Comparison of ENCODE assay signal across 9 cellular contexts in the genomic region with DNA sequence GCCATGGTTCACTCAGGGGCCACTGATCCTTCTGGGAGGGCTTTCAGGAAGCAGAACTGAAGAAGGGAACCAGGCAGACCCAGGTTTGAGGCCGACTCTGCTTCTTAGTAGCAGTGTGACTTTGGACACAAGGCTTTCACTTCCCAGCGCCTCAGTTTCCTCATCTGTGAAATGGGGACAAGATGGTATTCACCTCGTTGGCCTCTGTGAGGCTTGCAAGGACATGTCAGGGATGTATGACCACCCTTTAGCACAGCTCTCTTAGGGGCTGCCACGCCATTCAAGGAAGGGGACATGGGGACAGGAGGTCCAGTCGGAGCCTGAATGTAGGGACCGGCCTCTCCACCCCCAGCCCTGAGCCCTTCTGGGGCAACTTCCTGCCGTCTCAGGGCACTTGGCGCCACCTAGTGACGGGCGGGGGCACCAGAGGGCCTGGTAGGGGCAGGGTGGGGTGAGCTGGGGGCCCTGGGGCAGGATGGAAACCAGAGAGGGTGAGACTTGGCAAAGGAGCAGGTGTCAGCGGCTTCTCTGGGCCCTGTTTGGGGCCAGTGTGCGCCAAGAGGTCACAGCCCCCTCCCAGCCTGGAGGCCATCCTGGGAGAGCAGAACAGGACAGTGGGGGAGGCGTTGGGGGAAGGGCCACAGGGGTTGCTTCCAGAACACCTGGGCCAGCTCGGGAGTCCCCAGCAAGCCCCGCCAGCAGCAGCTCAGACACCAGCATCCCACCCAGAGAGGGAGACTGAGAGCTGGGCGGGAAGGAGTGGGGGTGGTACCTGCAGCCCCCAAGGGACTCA.
DNase-seq lines count a peak whose midpoint lies in the region; ATAC-seq and TF ChIP-seq lines count a peak whose summit lies in the region.
"Had no signal": no experiment of that assay in that cellular context is flagged by ENCODE, and none has a peak within 500 bp of the region (broad histone marks: within the 10 kb centered on the region; RNA-seq: fewer than 3 reads in every experiment).

No MANE protein-coding gene starts in this region.

- H3K4me1 ChIP-seq in BLaER1 treated with 17β-estradiol and CSF1 and Interleukin-3, amounts not matched to agents 10 nM and 100 nM = peaks cover 21 to 72% (median 53%) of the 10 kb centered on the region in 10 experiments
- H3K4me1 ChIP-seq in HCT116 (ENCODE audit: control insufficient read depth in 1 of 2, insufficient read depth in 2 of 2, low read length in 2 of 2) = no peaks in the 10 kb centered on the region

- H3K36me3 ChIP-seq in BLaER1 treated with 17β-estradiol and CSF1 and Interleukin-3, amounts not matched to agents 10 nM and 100 nM = no peaks in the 10 kb centered on the region
- H3K36me3 ChIP-seq in HCT116 (ENCODE audit: control insufficient read depth in 1 of 2, insufficient read depth in 2 of 2, low read length in 2 of 2) (no peaks in the 10 kb centered on the region), kidney epithelial cell (ENCODE audit: control insufficient read depth, insufficient read depth, low read length) (no peaks in the 10 kb centered on the region)

- H3K4me1 Mint-ChIP-seq in activated naive CD8-positive, alpha-beta T cell treated with anti-CD3 and anti-CD28 coated beads, Interleukin-2, amount 10 ng/mL, durations not matched to agents 7 days and 5 days = peaks cover 5% of the 10 kb centered on the region

- H3K79me2 ChIP-seq in HCT116 (ENCODE audit: insufficient read depth, low read length) = no peaks in the 10 kb centered on the region

- peak overlapping the region in 9 of 11 experiments; percentile 19 to 56 (median 32); a peak in 12 of 22 replicates for H3K9ac ChIP-seq in BLaER1 treated with 17β-estradiol and CSF1 and Interleukin-3, amounts not matched to agents 10 nM and 100 nM
- H3K9ac ChIP-seq in HCT116 (ENCODE audit: low read length) = no peak overlapping the region

- H4K20me1 ChIP-seq in BLaER1 treated with 17β-estradiol and CSF1 and Interleukin-3, amounts not matched to agents 10 nM and 100 nM = peaks cover 0 to 18% (median 0%) of the 10 kb centered on the region in 11 experiments; a peak in 6 of 22 replicates
- H4K20me1 ChIP-seq in HCT116 (ENCODE audit: insufficient read depth) = no peaks in the 10 kb centered on the region

- DNase-seq in HCT116 (ENCODE audit: low read depth, low spot score) (no peak), SW480 (ENCODE audit: low spot score) (peak; percentile 53), kidney epithelial cell (ENCODE audit: low read depth) (no peak), G401 (ENCODE audit: low spot score) (no peak)
- peak; percentile 84 for DNase-seq in activated naive CD8-positive, alpha-beta T cell treated with anti-CD3 and anti-CD28 coated beads, Interleukin-2, amount 10 ng/mL, durations not matched to agents 7 days and 5 days
- DNase-seq in stimulated activated CD8-positive, alpha-beta memory T cell treated with anti-CD3 and anti-CD28 coated beads, Interleukin-15, amount 100 ng/mL, for 48 hours (ENCODE audit: low read depth in 2 of 2) = peak; percentile 52 to 54

- in situ Hi-C loops in G401 (cut with HindIII; ENCODE audit: low sequenced_read_pairs) = no loop called here

- BruUV-seq in HCT116 (replicated peaks; lab: Mats Ljungman, UMichigan) = no TSS peak

- POLR2A ChIA-PET in HCT116 (lab: Charles Lee) = no interaction called here
- POLR2A ChIA-PET in activated naive CD8-positive, alpha-beta T cell treated with anti-CD3 and anti-CD28 coated beads, Interleukin-2, amount 10 ng/mL, durations not matched to agents 7 days and 5 days (lab: Charles Lee) = no interaction called here

- TF ChIP-seq CTCF in HCT116 (IDR thresholded peaks at IDR 0.05 in 2 of 3, conservative IDR thresholded peaks at IDR 0.05 in 1 of 3; ENCODE audit: borderline replicate concordance in 1 of 3, insufficient read depth in 1 of 3, low read depth in 2 of 3, low read length in 2 of 3) (peak in 2 of 3 experiments; percentile 67 to 86; a peak in 5 of 6 replicates), kidney epithelial cell (IDR thresholded peaks at IDR 0.05; ENCODE audit: insufficient read depth, low read length, poor library complexity, severe bottlenecking) (peak; percentile 88)

- no peak overlapping the region for H3K27ac Mint-ChIP-seq in activated naive CD8-positive, alpha-beta T cell treated with anti-CD3 and anti-CD28 coated beads, Interleukin-2, amount 10 ng/mL, durations not matched to agents 7 days and 5 days
- H3K27ac Mint-ChIP-seq: IgD-negative memory B cell had no signal

- H3K27me3 ChIP-seq in BLaER1 treated with 17β-estradiol and CSF1 and Interleukin-3, amounts not matched to agents 10 nM and 100 nM = peaks cover 19 to 61% (median 44%) of the 10 kb centered on the region in 11 experiments
- no peaks in the 10 kb centered on the region for H3K27me3 ChIP-seq in HCT116 (ENCODE audit: insufficient read depth, low read length)
- peaks cover 13% of the 10 kb centered on the region for H3K27me3 ChIP-seq in kidney epithelial cell (ENCODE audit: control insufficient read depth, insufficient read depth, low read length)

- H3K9me2 ChIP-seq in HCT116 (ENCODE audit: insufficient read depth) = no peaks in the 10 kb centered on the region

- peaks cover 19% of the 10 kb centered on the region for H3K27me3 Mint-ChIP-seq in activated naive CD8-positive, alpha-beta T cell treated with anti-CD3 and anti-CD28 coated beads, Interleukin-2, amount 10 ng/mL, durations not matched to agents 7 days and 5 days

- CTCF ChIA-PET in HCT116 (lab: Charles Lee) = interaction anchor here (1.3 to 2.4 kb wide), 3 partner anchors 9 to 403 kb away, joined by 3 to 10 read pairs (median 9); no protein-coding TSS in a partner anchor

- peak; percentile 95 for ATAC-seq in HCT116
- ATAC-seq in activated naive CD8-positive, alpha-beta T cell treated with anti-CD3 and anti-CD28 coated beads, Interleukin-2, amount 10 ng/mL, durations not matched to agents 7 days and 5 days (ENCODE audit: low read depth) = peak; percentile 82
- no peak for ATAC-seq in GM18502 (IDR thresholded peaks at IDR 0.05; ENCODE audit: poor library complexity, unreplicated experiment)

- H3K9me3 Mint-ChIP-seq in activated naive CD8-positive, alpha-beta T cell treated with anti-CD3 and anti-CD28 coated beads, Interleukin-2, amount 10 ng/mL, durations not matched to agents 7 days and 5 days = no peaks in the 10 kb centered on the region

- peak; percentile 88 for TF ChIP-seq RAD21 in HCT116 (IDR thresholded peaks at IDR 0.05; ENCODE audit: low read depth)

- H3K36me3 Mint-ChIP-seq in activated naive CD8-positive, alpha-beta T cell treated with anti-CD3 and anti-CD28 coated beads, Interleukin-2, amount 10 ng/mL, durations not matched to agents 7 days and 5 days = no peaks in the 10 kb centered on the region
- H3K36me3 Mint-ChIP-seq: IgD-negative memory B cell had no signal

- intact Hi-C loops in HCT116 (cut with micrococcal nuclease) = loop anchor here (1.0 to 2.0 kb wide), 2 partner anchors 117 to 396 kb away; no protein-coding TSS in a partner anchor

- H3K27ac ChIP-seq in BLaER1 treated with 17β-estradiol and CSF1 and Interleukin-3, amounts not matched to agents 10 nM and 100 nM = peak overlapping the region in 5 of 11 experiments; percentile 35 to 65 (median 47); a peak in 11 of 22 replicates
- H3K27ac ChIP-seq in HCT116 (ENCODE audit: low read depth, low read length) = no peak overlapping the region

- H3K4me2 ChIP-seq in BLaER1 treated with 17β-estradiol and CSF1 and Interleukin-3, amounts not matched to agents 10 nM and 100 nM = peak overlapping the region; percentile 42 to 96 (median 90); a peak in 21 of 22 replicates
- H3K4me2 ChIP-seq in HCT116 (ENCODE audit: low read length) = no peak overlapping the region

- H3K4me3 ChIP-seq in BLaER1 treated with 17β-estradiol and CSF1 and Interleukin-3, amounts not matched to agents 10 nM and 100 nM = no peak overlapping the region
- no peak overlapping the region for H3K4me3 ChIP-seq in HCT116 (replicated peaks in 1 of 2; ENCODE audit: low read depth in 1 of 2, low read length in 2 of 2)
- H3K4me3 ChIP-seq in kidney epithelial cell (ENCODE audit: low read depth, low read length) = no peak overlapping the region

- TF ChIP-seq POLR2A in HCT116 (IDR thresholded peaks at IDR 0.05; ENCODE audit: borderline replicate concordance, extremely low read depth, insufficient read depth, insufficient read length) = no peak

- RAD21 ChIA-PET in HCT116 (lab: Charles Lee; ENCODE audit: low non-redundant PET in 1 of 2, low total read pairs in 2 of 2, uncharacterized antibody in 2 of 2, unreplicated experiment in 2 of 2) = interaction anchor here in 1 of 2 experiments (0.9 to 1.6 kb wide), 2 partner anchors 218 to 402 kb away, joined by 3 to 5 read pairs; no protein-coding TSS in a partner anchor

- no peaks in the 10 kb centered on the region for H3K9me3 ChIP-seq in BLaER1 treated with 17β-estradiol and CSF1 and Interleukin-3, amounts not matched to agents 10 nM and 100 nM (replicated peaks in 1 of 11)
- H3K9me3 ChIP-seq in HCT116 (ENCODE audit: control insufficient read depth in 1 of 2, insufficient read depth in 1 of 2, low read depth in 1 of 2, low read length in 2 of 2) = no peaks in the 10 kb centered on the region

- no peak overlapping the region for H2AFZ ChIP-seq in HCT116 (ENCODE audit: low read depth, low read length, poor library complexity, severe bottlenecking)

- no peak overlapping the region for H3K4me3 Mint-ChIP-seq in activated naive CD8-positive, alpha-beta T cell treated with anti-CD3 and anti-CD28 coated beads, Interleukin-2, amount 10 ng/mL, durations not matched to agents 7 days and 5 days
- H3K4me3 Mint-ChIP-seq: IgD-negative memory B cell had no signal

TF ChIP-seq in HCT116, 20 proteins besides CTCF, POLR2A, EP300 and RAD21 (continues in another document):
- TF ChIP-seq EZH2 (IDR thresholded peaks at IDR 0.05) = no peak
- TF ChIP-seq SP1 (IDR thresholded peaks at IDR 0.05; ENCODE audit: low read depth) = no peak
- no peak for TF ChIP-seq CBX3 (IDR thresholded peaks at IDR 0.05; ENCODE audit: low read depth)
- no peak for TF ChIP-seq EGR1 (IDR thresholded peaks at IDR 0.05; ENCODE audit: low read depth)
- no peak for TF ChIP-seq POLR2AphosphoS5 (IDR thresholded peaks at IDR 0.05; ENCODE audit: low read depth, low read length)
- TF ChIP-seq ZFX (IDR thresholded peaks at IDR 0.05) = no peak
- TF ChIP-seq TCF7L2 (IDR thresholded peaks at IDR 0.05; ENCODE audit: borderline replicate concordance, extremely low read depth, insufficient read depth, insufficient read length) = no peak

Comparison
In these comparisons a context has a peak if more than half of its experiments do, and no peak if none do; other contexts are left out.
1. DNase-seq: peak in SW480 (single experiment), activated naive CD8-positive, alpha-beta T cell treated with anti-CD3 and anti-CD28 coated beads, Interleukin-2, amount 10 ng/mL, durations not matched to agents 7 days and 5 days (single experiment) and stimulated activated CD8-positive, alpha-beta memory T cell treated with anti-CD3 and anti-CD28 coated beads, Interleukin-15, amount 100 ng/mL, for 48 hours (2 of 2); none in HCT116 (single experiment), kidney epithelial cell (single experiment) and G401 (single experiment).